ENCODE assay signal across 17 cellular contexts in the genomic region with DNA sequence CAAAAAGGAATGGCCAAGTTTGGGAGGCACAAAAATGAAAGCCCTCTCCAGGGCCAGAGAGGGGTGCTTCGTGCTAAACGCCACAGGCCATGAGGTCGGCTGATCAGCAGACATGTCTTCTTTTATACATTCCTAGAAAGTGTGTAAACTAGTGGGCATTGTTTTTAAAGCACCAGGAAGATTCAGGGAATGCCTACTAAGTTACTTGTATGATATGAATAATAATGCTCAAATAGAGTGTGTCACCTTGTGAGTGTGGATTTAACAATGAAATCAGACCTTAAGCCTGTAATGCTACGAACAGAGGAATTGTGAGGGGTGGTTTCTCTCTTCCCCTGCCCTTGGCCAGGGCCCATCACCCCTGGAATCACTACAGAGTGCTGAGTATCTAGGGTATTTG.
DNase-seq lines count a peak whose midpoint lies in the region; ATAC-seq and TF ChIP-seq lines count a peak whose summit lies in the region.
"Had no signal": no experiment of that assay in that cellular context is flagged by ENCODE, and none has a peak within 500 bp of the region (broad histone marks: within the 10 kb centered on the region; RNA-seq: fewer than 3 reads in every experiment).

No MANE protein-coding gene starts in this region.

- peak overlapping the region; percentile 75 for H3K4me3 Mint-ChIP-seq in activated T-helper 17 cell treated with anti-CD3 and anti-CD28 coated beads, Interleukin-2, amount 50 U/mL, for 72 hours
- H3K4me3 Mint-ChIP-seq: stimulated activated naive B cell treated with anti-CD40 and anti-IgM and Interleukin-4, amounts not matched to agents 10 μg/mL and 1 μg/mL and 100 μg/mL, for 72 hours had no signal

- WGBS in heart left ventricle, 4 donors, result 75 to 90% (median 82%) methylated on average over 4 of the region's 4 CpGs
- WGBS in right lobe of liver (ENCODE audit: insufficient coverage, low coverage, low lambda C conversion rate, missing lambda C conversion rate), result 63% methylated on average over 1 of the region's 4 CpGs
- 97% methylated on average over 4 of the region's 4 CpGs for WGBS in thymus

- H3K27me3 ChIP-seq in heart left ventricle (no peaks in the 10 kb centered on the region), right lobe of liver (no peaks in the 10 kb centered on the region), thymus (ENCODE audit: control insufficient read depth, insufficient read depth) (no peaks in the 10 kb centered on the region)
- H3K27me3 ChIP-seq: gastroesophageal sphincter had no signal

- no peak for TF ChIP-seq CTCF in heart left ventricle (IDR thresholded peaks at IDR 0.05)
- no peak for TF ChIP-seq CTCF in right lobe of liver (IDR thresholded peaks at IDR 0.05)

- peaks cover 0 to 52% (median 22%) of the 10 kb centered on the region in 12 donors for H3K4me1 ChIP-seq in heart left ventricle
- peaks cover 0 to 9% (median 0%) of the 10 kb centered on the region in 4 donors for H3K4me1 ChIP-seq in right lobe of liver
- H3K4me1 ChIP-seq in thymus (ENCODE audit: control insufficient read depth, insufficient read depth, low read length), result no peaks in the 10 kb centered on the region

- H3K4me3 ChIP-seq in heart left ventricle (no peak overlapping the region), right lobe of liver (no peak overlapping the region), thymus (ENCODE audit: low read length) (no peak overlapping the region)
- H3K4me3 ChIP-seq: dorsolateral prefrontal cortex, gastroesophageal sphincter, GM23248 had no signal

- H3K4me1 Mint-ChIP-seq in activated T-helper 17 cell treated with anti-CD3 and anti-CD28 coated beads, Interleukin-2, amount 50 U/mL, for 72 hours, result peaks cover 68% of the 10 kb centered on the region

- H3K27ac ChIP-seq in heart left ventricle, result peak overlapping the region in 11 of 12 donors; percentile 21 to 85 (median 55)
- peak overlapping the region; percentile 3 to 53 (median 27) for H3K27ac ChIP-seq in right lobe of liver
- peak overlapping the region; percentile 82 for H3K27ac ChIP-seq in thymus (ENCODE audit: low read depth)
- H3K27ac ChIP-seq: dorsolateral prefrontal cortex, GM23248 had no signal

- H3K9me3 ChIP-seq in heart left ventricle (no peaks in the 10 kb centered on the region), right lobe of liver (no peaks in the 10 kb centered on the region), thymus (ENCODE audit: control insufficient read depth) (no peaks in the 10 kb centered on the region)
- H3K9me3 ChIP-seq: gastroesophageal sphincter had no signal

- H3K36me3 ChIP-seq in heart left ventricle (no peaks in the 10 kb centered on the region), right lobe of liver (no peaks in the 10 kb centered on the region), thymus (ENCODE audit: control insufficient read depth, insufficient read depth) (no peaks in the 10 kb centered on the region)
- H3K36me3 ChIP-seq: gastroesophageal sphincter had no signal

- H3K36me3 Mint-ChIP-seq in activated T-helper 17 cell treated with anti-CD3 and anti-CD28 coated beads, Interleukin-2, amount 50 U/mL, for 72 hours (ENCODE audit: low read depth), result peaks cover 6% of the 10 kb centered on the region

- no peaks in the 10 kb centered on the region for H3K9me3 Mint-ChIP-seq in activated T-helper 17 cell treated with anti-CD3 and anti-CD28 coated beads, Interleukin-2, amount 50 U/mL, for 72 hours
- H3K9me3 Mint-ChIP-seq: stimulated activated naive B cell treated with anti-CD40 and anti-IgM and Interleukin-4, amounts not matched to agents 10 μg/mL and 1 μg/mL and 100 μg/mL, for 72 hours had no signal

- TF ChIP-seq POLR2A in heart left ventricle (IDR thresholded peaks at IDR 0.05) (no peak), right lobe of liver (IDR thresholded peaks at IDR 0.05) (no peak)

- ATAC-seq in heart left ventricle, result no peak
- no peak for ATAC-seq in activated T-helper 17 cell treated with anti-CD3 and anti-CD28 coated beads, Interleukin-2, amount 50 U/mL, for 72 hours (replicated peaks)
- ATAC-seq in right lobe of liver, result no peak
- ATAC-seq in GM18511 (IDR thresholded peaks at IDR 0.05; ENCODE audit: unreplicated experiment), result no peak
- ATAC-seq in GM18909 (IDR thresholded peaks at IDR 0.05; ENCODE audit: poor library complexity, unreplicated experiment), result no peak
- no peak for ATAC-seq in HG02759 (IDR thresholded peaks at IDR 0.05; ENCODE audit: unreplicated experiment)
- ATAC-seq: left colon had no signal

- intact Hi-C loops in heart left ventricle (cut with DNase I) (loop anchor here in 1 of 10 donors (5.0 kb wide), 1 partner anchor 207 kb away; a partner anchor contains a TSS), cardiac septum (cut with DNase I) (loop anchor here (5.0 to 10.0 kb wide), 2 partner anchors 111 to 212 kb away; no protein-coding TSS in a partner anchor), right lobe of liver (cut with DNase I) (no loop called here)

- no peaks in the 10 kb centered on the region for H3K27me3 Mint-ChIP-seq in activated T-helper 17 cell treated with anti-CD3 and anti-CD28 coated beads, Interleukin-2, amount 50 U/mL, for 72 hours

- H3K27ac Mint-ChIP-seq in activated T-helper 17 cell treated with anti-CD3 and anti-CD28 coated beads, Interleukin-2, amount 50 U/mL, for 72 hours, result peak overlapping the region; percentile 95
- H3K27ac Mint-ChIP-seq: stimulated activated naive B cell treated with anti-CD40 and anti-IgM and Interleukin-4, amounts not matched to agents 10 μg/mL and 1 μg/mL and 100 μg/mL, for 72 hours had no signal

- DNase-seq in heart left ventricle, result no peak
- DNase-seq in cardiac septum (ENCODE audit: low spot score), result no peak
- no peak for DNase-seq in right lobe of liver
- DNase-seq: AML-193; aorta; dorsolateral prefrontal cortex; GM23248; left colon; NCI-H345; occipital lobe; stimulated activated naive B cell treated with anti-CD40 and anti-IgM and Interleukin-4, amounts not matched to agents 10 μg/mL and 1 μg/mL and 100 μg/mL, for 72 hours had no signal

Comparison
In these comparisons a context has a peak if more than half of its experiments do, and no peak if none do; other contexts are left out.
1. H3K27ac ChIP-seq: peak in every context shown above with its lines; median percentile 82 in thymus; 55 in heart left ventricle; 27 in right lobe of liver.